In genomic region chrX:39972340-39972739, GRCh38 we compare ENCODE assay signal across 21 cellular contexts.
DNase-seq lines count a peak whose midpoint lies in the region; TF ChIP-seq lines count a peak whose summit lies in the region.
"Had no signal": no experiment of that assay in that cellular context is flagged by ENCODE, and none has a peak within 500 bp of the region (broad histone marks: within the 10 kb centered on the region; RNA-seq: fewer than 3 reads in every experiment).

No MANE protein-coding gene starts in this region.

- TF ChIP-seq CTCF in fibroblast of lung (conservative IDR thresholded peaks at IDR 0.05 in 1 of 2, IDR thresholded peaks at IDR 0.05 in 1 of 2; ENCODE audit: low read depth in 1 of 2, low read length in 2 of 2) (no peak), endodermal cell (conservative IDR thresholded peaks at IDR 0.05) (no peak)

- no peak overlapping the region for H3K4me3 Mint-ChIP-seq in endodermal cell
- H3K4me3 Mint-ChIP-seq: activated naive CD8-positive, alpha-beta T cell treated with anti-CD3 and anti-CD28 coated beads for 36 hours; activated T-cell treated with anti-CD3 and anti-CD28 coated beads, Interleukin-2, amount 50 U/mL, for 24 hours; CD4-positive, alpha-beta memory T cell; effector memory CD8-positive, alpha-beta T cell; memory B cell; stimulated activated naive CD8-positive, alpha-beta T cell treated with anti-CD3 and anti-CD28 coated beads, Interleukin-15, amount 100 ng/mL, for 72 hours had no signal

- no peaks in the 10 kb centered on the region for H4K20me1 ChIP-seq in fibroblast of lung (ENCODE audit: control insufficient read depth, extremely low read depth, insufficient read depth, low read length)

- no peak overlapping the region for H3K4me3 ChIP-seq in fibroblast of lung (replicated peaks in 1 of 4; ENCODE audit: control extremely low read depth in 1 of 4, insufficient read depth in 1 of 4, low read depth in 3 of 4, low read length in 4 of 4)
- H3K4me3 ChIP-seq in endodermal cell (ENCODE audit: low read length): no peak overlapping the region
- H3K4me3 ChIP-seq: upper lobe of right lung had no signal

- no peaks in the 10 kb centered on the region for H3K79me2 ChIP-seq in fibroblast of lung (ENCODE audit: control insufficient read depth, insufficient read depth, low read length)

- peak; percentile 36 for DNase-seq in DMS 273 (lab: John Stamatoyannopoulos, UW; ENCODE audit: unreplicated experiment)
- no peak for DNase-seq in DMS 273 treated with DMSO at 0.1 percent for 48 hours (lab: John Stamatoyannopoulos, UW)
- DNase-seq in NCI-H226: peak; percentile 84
- DNase-seq in fibroblast of lung (ENCODE audit: low read depth in 2 of 2): peak; percentile 18 to 80
- peak; percentile 34 for DNase-seq in renal cortical epithelial cell (ENCODE audit: low read depth)
- no peak for DNase-seq in endodermal cell
- no peak for DNase-seq in NCI-H1930 (lab: John Stamatoyannopoulos, UW)
- DNase-seq in stimulated activated naive CD4-positive, alpha-beta T cell treated with Interleukin-2 at 50 U/mL for 16 hours (lab: John Stamatoyannopoulos, UW): no peak
- DNase-seq: activated CD4-positive, alpha-beta T cell treated with anti-CD3 and anti-CD28 coated beads, Interleukin-2, amount 50 U/mL, for 4 hours; activated naive CD8-positive, alpha-beta T cell treated with anti-CD3 and anti-CD28 coated beads for 36 hours; activated T-cell treated with anti-CD3 and anti-CD28 coated beads, Interleukin-2, amount 50 U/mL, for 24 hours; CD4-positive, alpha-beta memory T cell; central memory CD4-positive, alpha-beta T cell; effector memory CD8-positive, alpha-beta T cell; NCI-H1694; NCI-H510A; stimulated activated naive CD8-positive, alpha-beta T cell treated with anti-CD3 and anti-CD28 coated beads, Interleukin-15, amount 100 ng/mL, for 72 hours; upper lobe of right lung had no signal

- H3K9ac ChIP-seq in fibroblast of lung (ENCODE audit: insufficient read depth, low read length): no peak overlapping the region
- no peak overlapping the region for H3K9ac ChIP-seq in endodermal cell (ENCODE audit: extremely low read depth, low read length, poor library complexity, severe bottlenecking)

- no peaks in the 10 kb centered on the region for H3K36me3 Mint-ChIP-seq in endodermal cell (ENCODE audit: low read depth)
- H3K36me3 Mint-ChIP-seq: CD4-positive, alpha-beta memory T cell had no signal

- H3K4me1 Mint-ChIP-seq in endodermal cell: peaks cover 10% of the 10 kb centered on the region
- H3K4me1 Mint-ChIP-seq: memory B cell had no signal

- H3K27me3 ChIP-seq in fibroblast of lung (ENCODE audit: control insufficient read depth, insufficient read depth, low read length) (no peaks in the 10 kb centered on the region), endodermal cell (ENCODE audit: control insufficient read depth, insufficient read depth, low read length, poor library complexity, severe bottlenecking) (no peaks in the 10 kb centered on the region)
- H3K27me3 ChIP-seq: upper lobe of right lung had no signal

- H3K4me2 ChIP-seq in fibroblast of lung (ENCODE audit: extremely low read depth, insufficient read depth, low read length): no peak overlapping the region

- H3K9me3 ChIP-seq in fibroblast of lung (ENCODE audit: control insufficient read depth, insufficient read depth, low read depth, low read length) (no peaks in the 10 kb centered on the region), endodermal cell (ENCODE audit: control insufficient read depth, low read length) (no peaks in the 10 kb centered on the region)
- H3K9me3 ChIP-seq: upper lobe of right lung had no signal

- 94% methylated on average over 7 of the region's 7 CpGs; no CpG with 5 or more reads in 1 of the 2 experiments for WGBS in endodermal cell (ENCODE audit: insufficient coverage in 1 of 2, insufficient read length in 1 of 2), 2 experiments

- H3K27ac ChIP-seq in fibroblast of lung (ENCODE audit: insufficient read depth, low read length) (no peak overlapping the region), endodermal cell (ENCODE audit: low read depth, low read length) (no peak overlapping the region)
- H3K27ac ChIP-seq: 22Rv1, HL-60, upper lobe of right lung had no signal

- H3K27ac Mint-ChIP-seq in endodermal cell: no peak overlapping the region
- H3K27ac Mint-ChIP-seq: activated naive CD8-positive, alpha-beta T cell treated with anti-CD3 and anti-CD28 coated beads for 36 hours; activated T-cell treated with anti-CD3 and anti-CD28 coated beads, Interleukin-2, amount 50 U/mL, for 24 hours; CD4-positive, alpha-beta memory T cell; effector memory CD8-positive, alpha-beta T cell; memory B cell; stimulated activated naive CD8-positive, alpha-beta T cell treated with anti-CD3 and anti-CD28 coated beads, Interleukin-15, amount 100 ng/mL, for 72 hours had no signal

- no peaks in the 10 kb centered on the region for H3K36me3 ChIP-seq in fibroblast of lung (ENCODE audit: control insufficient read depth, insufficient read depth, low read length)
- no peaks in the 10 kb centered on the region for H3K36me3 ChIP-seq in endodermal cell (ENCODE audit: control insufficient read depth, insufficient read depth, low read length)
- H3K36me3 ChIP-seq: upper lobe of right lung had no signal

- peaks cover 6% of the 10 kb centered on the region for H3K27me3 Mint-ChIP-seq in endodermal cell (ENCODE audit: insufficient read depth)
- H3K27me3 Mint-ChIP-seq: activated naive CD8-positive, alpha-beta T cell treated with anti-CD3 and anti-CD28 coated beads for 36 hours; CD4-positive, alpha-beta memory T cell; effector memory CD8-positive, alpha-beta T cell; stimulated activated naive CD8-positive, alpha-beta T cell treated with anti-CD3 and anti-CD28 coated beads, Interleukin-15, amount 100 ng/mL, for 72 hours had no signal

- H3K4me1 ChIP-seq in fibroblast of lung (ENCODE audit: control insufficient read depth, extremely low read depth, insufficient read depth, low read length) (no peaks in the 10 kb centered on the region), endodermal cell (ENCODE audit: control insufficient read depth, insufficient read depth, low read length) (no peaks in the 10 kb centered on the region)
- H3K4me1 ChIP-seq: upper lobe of right lung had no signal

- H2AFZ ChIP-seq in fibroblast of lung (ENCODE audit: low read length): no peak overlapping the region

- H3K9me3 Mint-ChIP-seq in endodermal cell: peaks cover 41% of the 10 kb centered on the region
- H3K9me3 Mint-ChIP-seq: effector memory CD8-positive, alpha-beta T cell had no signal

Comparison
In these comparisons a context has a peak if more than half of its experiments do, and no peak if none do; other contexts are left out.
1. DNase-seq: peak in DMS 273 (single experiment), NCI-H226 (single experiment), fibroblast of lung (2 of 2) and renal cortical epithelial cell (single experiment); none in DMS 273 treated with DMSO at 0.1 percent for 48 hours (single experiment), endodermal cell (single experiment), NCI-H1930 (0 of 2) and stimulated activated naive CD4-positive, alpha-beta T cell treated with Interleukin-2 at 50 U/mL for 16 hours (single experiment).